9 cellular contexts compared by ENCODE assay signal in genomic region chr7:106717997-106718871, GRCh38. TPM values are rescaled to one million over a fixed set of nuclear protein-coding genes. Genes with fewer than 3 reads are reported as not detected.
A peak's percentile ranks its signal among the peaks of the same experiment; 100 is the strongest.
DNase-seq lines count a peak whose midpoint lies in the region; ATAC-seq and TF ChIP-seq lines count a peak whose summit lies in the region.
"Had no signal": no experiment of that assay in that cellular context is flagged by ENCODE, and none has a peak within 500 bp of the region (broad histone marks: within the 10 kb centered on the region; RNA-seq: fewer than 3 reads in every experiment).

No MANE protein-coding gene starts in this region.

- intact Hi-C loops in right lobe of liver (cut with DNase I), result no loop called here

- H3K36me3 Mint-ChIP-seq in T-cell (no peaks in the 10 kb centered on the region), osteocyte (ENCODE audit: unreplicated experiment) (peaks cover 2% of the 10 kb centered on the region)

- H3K9ac ChIP-seq in BLaER1 treated with 17β-estradiol and CSF1 and Interleukin-3, amounts not matched to agents 10 nM and 100 nM, result peak overlapping the region in 10 of 11 experiments; percentile 17 to 71 (median 54); a peak in 17 of 22 replicates

- peaks cover 0 to 37% (median 0%) of the 10 kb centered on the region in 11 experiments; a peak in 4 of 22 replicates for H3K27me3 ChIP-seq in BLaER1 treated with 17β-estradiol and CSF1 and Interleukin-3, amounts not matched to agents 10 nM and 100 nM
- H3K27me3 ChIP-seq in right lobe of liver, result no peaks in the 10 kb centered on the region
- H3K27me3 ChIP-seq: thyroid gland had no signal

- POLR2A ChIA-PET in T-cell (lab: Charles Lee), result no interaction called here

- peak overlapping the region; percentile 49 to 87 (median 77); a peak in 21 of 22 replicates for H3K27ac ChIP-seq in BLaER1 treated with 17β-estradiol and CSF1 and Interleukin-3, amounts not matched to agents 10 nM and 100 nM
- H3K27ac ChIP-seq in right lobe of liver, result no peak overlapping the region
- H3K27ac ChIP-seq: thyroid gland had no signal

- H3K9me3 ChIP-seq in BLaER1 treated with 17β-estradiol and CSF1 and Interleukin-3, amounts not matched to agents 10 nM and 100 nM (replicated peaks in 1 of 11), result peaks cover 0 to 27% (median 14%) of the 10 kb centered on the region in 11 experiments; a peak in 13 of 22 replicates
- no peaks in the 10 kb centered on the region for H3K9me3 ChIP-seq in right lobe of liver
- H3K9me3 ChIP-seq: thyroid gland had no signal

- CTCF ChIA-PET in T-cell (lab: Charles Lee), result interaction anchor here (1.1 to 1.6 kb wide), 3 partner anchors 9 to 58 kb away, joined by 3 to 8 read pairs (median 3); partner anchors contain the start of gene CCDC71L (in 1 of the 2)

- H3K9me3 Mint-ChIP-seq in T-cell, result no peaks in the 10 kb centered on the region
- no peaks in the 10 kb centered on the region for H3K9me3 Mint-ChIP-seq in osteocyte (ENCODE audit: unreplicated experiment)

- TF ChIP-seq CTCF in astrocyte of the spinal cord (IDR thresholded peaks at IDR 0.05; ENCODE audit: low read depth, low read length) (no peak), right lobe of liver (IDR thresholded peaks at IDR 0.05) (no peak), osteocyte (IDR thresholded peaks at IDR 0.05) (no peak)

- H3K27ac Mint-ChIP-seq in T-cell, result no peak overlapping the region
- H3K27ac Mint-ChIP-seq in osteocyte (ENCODE audit: unreplicated experiment), result no peak overlapping the region

- H3K4me3 Mint-ChIP-seq in T-cell (no peak overlapping the region), osteocyte (ENCODE audit: unreplicated experiment) (no peak overlapping the region)

- peaks cover 0 to 23% (median 8%) of the 10 kb centered on the region in 3 donors for H3K4me1 Mint-ChIP-seq in T-cell
- peaks cover 6% of the 10 kb centered on the region for H3K4me1 Mint-ChIP-seq in osteocyte (ENCODE audit: unreplicated experiment)

- WGBS in right lobe of liver (ENCODE audit: insufficient coverage, low coverage, low lambda C conversion rate, missing lambda C conversion rate), result 20% methylated on average over 3 of the region's 3 CpGs

- peak; percentile 86 for DNase-seq in HS-27A (ENCODE audit: low read depth)
- DNase-seq in T-cell, result peak in 14 of 34 experiments; percentile 1 to 40 (median 14)
- DNase-seq in astrocyte of the spinal cord (ENCODE audit: low read depth, low spot score), result peak; percentile 96
- DNase-seq in right lobe of liver, result no peak
- peak; percentile 23 to 41 for DNase-seq in stimulated activated CD8-positive, alpha-beta memory T cell treated with anti-CD3 and anti-CD28 coated beads, Interleukin-7, amount 100 ng/mL, for 1 hour (ENCODE audit: low read depth in 2 of 2)
- no peak for DNase-seq in osteocyte (ENCODE audit: extremely low spot score, unreplicated experiment)

- no peaks in the 10 kb centered on the region for H3K36me3 ChIP-seq in BLaER1 treated with 17β-estradiol and CSF1 and Interleukin-3, amounts not matched to agents 10 nM and 100 nM
- H3K36me3 ChIP-seq in right lobe of liver, result no peaks in the 10 kb centered on the region
- H3K36me3 ChIP-seq: thyroid gland had no signal

- H3K4me1 ChIP-seq in BLaER1 treated with 17β-estradiol and CSF1 and Interleukin-3, amounts not matched to agents 10 nM and 100 nM, result peaks cover 24 to 74% (median 44%) of the 10 kb centered on the region in 10 experiments
- no peaks in the 10 kb centered on the region for H3K4me1 ChIP-seq in right lobe of liver

- H3K27me3 Mint-ChIP-seq in T-cell (no peaks in the 10 kb centered on the region), osteocyte (ENCODE audit: unreplicated experiment) (no peaks in the 10 kb centered on the region)

- no peak for TF ChIP-seq POLR2A in right lobe of liver (IDR thresholded peaks at IDR 0.05)

- ATAC-seq in GM19468 (IDR thresholded peaks at IDR 0.05; ENCODE audit: extremely low read depth, unreplicated experiment) (peak; percentile 57), T-cell (replicated peaks in 1 of 4) (peak; percentile 90 to 99 (median 98)), right lobe of liver (peak; percentile 42 to 92 (median 54))

- no peaks in the 10 kb centered on the region for H4K20me1 ChIP-seq in BLaER1 treated with 17β-estradiol and CSF1 and Interleukin-3, amounts not matched to agents 10 nM and 100 nM

- H3K4me2 ChIP-seq in BLaER1 treated with 17β-estradiol and CSF1 and Interleukin-3, amounts not matched to agents 10 nM and 100 nM, result peak overlapping the region; percentile 61 to 93 (median 82)

- in situ Hi-C loops in astrocyte of the spinal cord (cut with HindIII; ENCODE audit: low sequenced_read_pairs), result no loop called here

- peak overlapping the region in 4 of 10 experiments; percentile 18 to 49 (median 29); a peak in 4 of 20 replicates for H3K4me3 ChIP-seq in BLaER1 treated with 17β-estradiol and CSF1 and Interleukin-3, amounts not matched to agents 10 nM and 100 nM
- H3K4me3 ChIP-seq in astrocyte of the spinal cord (ENCODE audit: low read depth, low read length) (no peak overlapping the region), right lobe of liver (no peak overlapping the region)
- H3K4me3 ChIP-seq: thyroid gland had no signal

RNA-seq across cellular contexts. Expression of gene CCDC71L, which starts 57.3 kb away (rescaled TPM):
- 10 to 100 TPM; 13.0 to 21.9 (median 14.0) TPM for total RNA-seq in T-cell
- 10 to 100 TPM in 5 of 6 experiments, 1 to 10 TPM in 1; 8.6 to 45.7 (median 22.6) TPM for total RNA-seq in right lobe of liver
- 45.2 and 46.6 TPM in 2 replicates for total RNA-seq in osteocyte

Comparison
In these comparisons a context has a peak if more than half of its experiments do, and no peak if none do; other contexts are left out.
1. H3K27ac ChIP-seq: peak in BLaER1 treated with 17β-estradiol and CSF1 and Interleukin-3, amounts not matched to agents 10 nM and 100 nM (11 of 11); none in right lobe of liver (0 of 3).
2. DNase-seq: peak in HS-27A (single experiment), astrocyte of the spinal cord (single experiment) and stimulated activated CD8-positive, alpha-beta memory T cell treated with anti-CD3 and anti-CD28 coated beads, Interleukin-7, amount 100 ng/mL, for 1 hour (2 of 2); none in right lobe of liver (0 of 3) and osteocyte (single experiment).
3. Peak in every context shown above with its lines, with median percentiles within 50 percentile points of each other: ATAC-seq.